Comparison of ENCODE assay signal across 1 cellular context in the genomic region with DNA sequence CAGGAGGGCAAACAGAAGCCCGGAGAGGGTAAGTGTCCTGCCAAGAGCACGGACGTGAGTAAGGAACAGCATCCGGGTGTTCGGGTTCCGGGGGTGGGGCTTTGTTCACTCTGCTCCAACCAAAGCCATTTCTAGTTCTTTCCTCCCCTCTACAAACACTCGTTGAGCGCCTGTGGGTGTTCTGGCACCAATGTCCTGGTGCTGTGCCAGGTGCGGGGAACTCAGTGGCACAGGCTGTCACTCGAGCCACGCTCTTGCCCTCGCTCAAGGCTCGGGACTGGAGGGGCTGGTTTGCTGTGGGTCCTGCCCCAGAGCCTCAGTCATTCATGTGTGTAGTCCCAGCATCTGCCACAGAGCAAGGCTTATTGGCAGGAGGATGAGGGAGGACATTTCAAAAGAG.
TF ChIP-seq lines count a peak whose summit lies in the region.

No MANE protein-coding gene starts in this region.

TF ChIP-seq in GM23338, 12 proteins besides CTCF, POLR2A, EP300 and RAD21 (continued from another document):
- TF ChIP-seq, protein P1, sequence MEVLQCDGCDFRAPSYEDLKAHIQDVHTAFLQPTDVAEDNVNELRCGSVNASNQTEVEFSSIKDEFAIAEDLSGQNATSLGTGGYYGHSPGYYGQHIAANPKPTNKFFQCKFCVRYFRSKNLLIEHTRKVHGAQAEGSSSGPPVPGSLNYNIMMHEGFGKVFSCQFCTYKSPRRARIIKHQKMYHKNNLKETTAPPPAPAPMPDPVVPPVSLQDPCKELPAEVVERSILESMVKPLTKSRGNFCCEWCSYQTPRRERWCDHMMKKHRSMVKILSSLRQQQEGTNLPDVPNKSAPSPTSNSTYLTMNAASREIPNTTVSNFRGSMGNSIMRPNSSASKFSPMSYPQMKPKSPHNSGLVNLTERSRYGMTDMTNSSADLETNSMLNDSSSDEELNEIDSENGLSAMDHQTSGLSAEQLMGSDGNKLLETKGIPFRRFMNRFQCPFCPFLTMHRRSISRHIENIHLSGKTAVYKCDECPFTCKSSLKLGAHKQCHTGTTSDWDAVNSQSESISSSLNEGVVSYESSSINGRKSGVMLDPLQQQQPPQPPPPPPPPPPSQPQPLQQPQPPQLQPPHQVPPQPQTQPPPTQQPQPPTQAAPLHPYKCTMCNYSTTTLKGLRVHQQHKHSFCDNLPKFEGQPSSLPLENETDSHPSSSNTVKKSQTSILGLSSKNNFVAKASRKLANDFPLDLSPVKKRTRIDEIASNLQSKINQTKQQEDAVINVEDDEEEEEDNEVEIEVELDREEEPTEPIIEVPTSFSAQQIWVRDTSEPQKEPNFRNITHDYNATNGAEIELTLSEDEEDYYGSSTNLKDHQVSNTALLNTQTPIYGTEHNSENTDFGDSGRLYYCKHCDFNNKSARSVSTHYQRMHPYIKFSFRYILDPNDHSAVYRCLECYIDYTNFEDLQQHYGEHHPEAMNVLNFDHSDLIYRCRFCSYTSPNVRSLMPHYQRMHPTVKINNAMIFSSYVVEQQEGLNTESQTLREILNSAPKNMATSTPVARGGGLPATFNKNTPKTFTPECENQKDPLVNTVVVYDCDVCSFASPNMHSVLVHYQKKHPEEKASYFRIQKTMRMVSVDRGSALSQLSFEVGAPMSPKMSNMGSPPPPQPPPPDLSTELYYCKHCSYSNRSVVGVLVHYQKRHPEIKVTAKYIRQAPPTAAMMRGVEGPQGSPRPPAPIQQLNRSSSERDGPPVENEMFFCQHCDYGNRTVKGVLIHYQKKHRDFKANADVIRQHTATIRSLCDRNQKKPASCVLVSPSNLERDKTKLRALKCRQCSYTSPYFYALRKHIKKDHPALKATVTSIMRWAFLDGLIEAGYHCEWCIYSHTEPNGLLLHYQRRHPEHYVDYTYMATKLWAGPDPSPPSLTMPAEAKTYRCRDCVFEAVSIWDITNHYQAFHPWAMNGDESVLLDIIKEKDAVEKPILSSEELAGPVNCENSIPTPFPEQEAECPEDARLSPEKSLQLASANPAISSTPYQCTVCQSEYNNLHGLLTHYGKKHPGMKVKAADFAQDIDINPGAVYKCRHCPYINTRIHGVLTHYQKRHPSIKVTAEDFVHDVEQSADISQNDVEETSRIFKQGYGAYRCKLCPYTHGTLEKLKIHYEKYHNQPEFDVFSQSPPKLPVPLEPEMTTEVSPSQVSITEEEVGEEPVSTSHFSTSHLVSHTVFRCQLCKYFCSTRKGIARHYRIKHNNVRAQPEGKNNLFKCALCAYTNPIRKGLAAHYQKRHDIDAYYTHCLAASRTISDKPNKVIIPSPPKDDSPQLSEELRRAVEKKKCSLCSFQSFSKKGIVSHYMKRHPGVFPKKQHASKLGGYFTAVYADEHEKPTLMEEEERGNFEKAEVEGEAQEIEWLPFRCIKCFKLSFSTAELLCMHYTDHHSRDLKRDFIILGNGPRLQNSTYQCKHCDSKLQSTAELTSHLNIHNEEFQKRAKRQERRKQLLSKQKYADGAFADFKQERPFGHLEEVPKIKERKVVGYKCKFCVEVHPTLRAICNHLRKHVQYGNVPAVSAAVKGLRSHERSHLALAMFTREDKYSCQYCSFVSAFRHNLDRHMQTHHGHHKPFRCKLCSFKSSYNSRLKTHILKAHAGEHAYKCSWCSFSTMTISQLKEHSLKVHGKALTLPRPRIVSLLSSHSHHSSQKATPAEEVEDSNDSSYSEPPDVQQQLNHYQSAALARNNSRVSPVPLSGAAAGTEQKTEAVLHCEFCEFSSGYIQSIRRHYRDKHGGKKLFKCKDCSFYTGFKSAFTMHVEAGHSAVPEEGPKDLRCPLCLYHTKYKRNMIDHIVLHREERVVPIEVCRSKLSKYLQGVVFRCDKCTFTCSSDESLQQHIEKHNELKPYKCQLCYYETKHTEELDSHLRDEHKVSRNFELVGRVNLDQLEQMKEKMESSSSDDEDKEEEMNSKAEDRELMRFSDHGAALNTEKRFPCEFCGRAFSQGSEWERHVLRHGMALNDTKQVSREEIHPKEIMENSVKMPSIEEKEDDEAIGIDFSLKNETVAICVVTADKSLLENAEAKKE (CRISPR knock-in tag; IDR thresholded peaks at IDR 0.05): no peak
- TF ChIP-seq EZH2phosphoT487 (IDR thresholded peaks at IDR 0.05; ENCODE audit: unreplicated experiment): no peak
- no peak for TF ChIP-seq CREB1 (CRISPR knock-in tag; IDR thresholded peaks at IDR 0.05; ENCODE audit: low read depth)
- TF ChIP-seq STAT1 (IDR thresholded peaks at IDR 0.05; ENCODE audit: unreplicated experiment): no peak
- TF ChIP-seq, protein P2, sequence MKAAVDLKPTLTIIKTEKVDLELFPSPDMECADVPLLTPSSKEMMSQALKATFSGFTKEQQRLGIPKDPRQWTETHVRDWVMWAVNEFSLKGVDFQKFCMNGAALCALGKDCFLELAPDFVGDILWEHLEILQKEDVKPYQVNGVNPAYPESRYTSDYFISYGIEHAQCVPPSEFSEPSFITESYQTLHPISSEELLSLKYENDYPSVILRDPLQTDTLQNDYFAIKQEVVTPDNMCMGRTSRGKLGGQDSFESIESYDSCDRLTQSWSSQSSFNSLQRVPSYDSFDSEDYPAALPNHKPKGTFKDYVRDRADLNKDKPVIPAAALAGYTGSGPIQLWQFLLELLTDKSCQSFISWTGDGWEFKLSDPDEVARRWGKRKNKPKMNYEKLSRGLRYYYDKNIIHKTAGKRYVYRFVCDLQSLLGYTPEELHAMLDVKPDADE (IDR thresholded peaks at IDR 0.05): no peak
- no peak for TF ChIP-seq ZNF331 (CRISPR knock-in tag; IDR thresholded peaks at IDR 0.05; ENCODE audit: low read depth)
